Comparison of ENCODE assay signal across 10 cellular contexts in genomic region chrX:154333837-154334271, GRCh38. TPM values are rescaled to one million over a fixed set of nuclear protein-coding genes. Genes with fewer than 3 reads are reported as not detected.
DNase-seq lines count a peak whose midpoint lies in the region; ATAC-seq lines count a peak whose summit lies in the region.
"Had no signal": no experiment of that assay in that cellular context is flagged by ENCODE, and none has a peak within 500 bp of the region (broad histone marks: within the 10 kb centered on the region; RNA-seq: fewer than 3 reads in every experiment).

No MANE protein-coding gene starts in this region.

- H3K27ac Mint-ChIP-seq in activated T-cell treated with anti-CD3 and anti-CD28 coated beads, Interleukin-2, amount 50 U/mL, for 24 hours, result peak overlapping the region; percentile 10
- H3K27ac Mint-ChIP-seq in T-cell, result peak overlapping the region; percentile 63 to 70
- H3K27ac Mint-ChIP-seq in stimulated activated memory B cell treated with anti-CD40 and anti-IgM and Interleukin-4, amounts not matched to agents 10 μg/mL and 1 μg/mL and 100 μg/mL, for 72 hours, result peak overlapping the region; percentile 89

- peaks cover 12% of the 10 kb centered on the region for H3K27me3 Mint-ChIP-seq in activated T-cell treated with anti-CD3 and anti-CD28 coated beads, Interleukin-2, amount 50 U/mL, for 24 hours
- peaks cover 0 to 3% of the 10 kb centered on the region in 2 donors for H3K27me3 Mint-ChIP-seq in T-cell
- no peaks in the 10 kb centered on the region for H3K27me3 Mint-ChIP-seq in stimulated activated memory B cell treated with anti-CD40 and anti-IgM and Interleukin-4, amounts not matched to agents 10 μg/mL and 1 μg/mL and 100 μg/mL, for 72 hours

- no peak for DNase-seq in activated T-cell treated with anti-CD3 and anti-CD28 coated beads, Interleukin-2, amount 50 U/mL, for 24 hours
- DNase-seq in activated T-cell treated with anti-CD3 and anti-CD28 coated beads for 4 hours (no peak), T-cell (no peak), NCI-H187 treated with DMSO at 0.1 percent for 48 hours (lab: John Stamatoyannopoulos, UW) (no peak)
- DNase-seq in stimulated activated CD4-positive, alpha-beta T cell treated with anti-CD3 and anti-CD28 coated beads, Interleukin-2, amount 100 ng/mL, for 24 hours, result no peak
- DNase-seq in stimulated activated CD4-positive, alpha-beta T cell treated with anti-CD3 and anti-CD28 coated beads, Interleukin-4, amount 100 ng/mL, for 1 hour, result no peak

- no peak overlapping the region for H3K4me3 Mint-ChIP-seq in activated T-cell treated with anti-CD3 and anti-CD28 coated beads, Interleukin-2, amount 50 U/mL, for 24 hours
- H3K4me3 Mint-ChIP-seq in T-cell, result peak overlapping the region in 1 of 3 donors; percentile 33
- H3K4me3 Mint-ChIP-seq in stimulated activated memory B cell treated with anti-CD40 and anti-IgM and Interleukin-4, amounts not matched to agents 10 μg/mL and 1 μg/mL and 100 μg/mL, for 72 hours, result peak overlapping the region; percentile 51
- H3K4me3 Mint-ChIP-seq: neural crest cell had no signal

- CTCF ChIA-PET in T-cell (lab: Charles Lee), result no interaction called here

- H3K9me3 Mint-ChIP-seq in activated T-cell treated with anti-CD3 and anti-CD28 coated beads, Interleukin-2, amount 50 U/mL, for 24 hours, result no peaks in the 10 kb centered on the region
- H3K9me3 Mint-ChIP-seq in T-cell, result no peaks in the 10 kb centered on the region
- H3K9me3 Mint-ChIP-seq in stimulated activated memory B cell treated with anti-CD40 and anti-IgM and Interleukin-4, amounts not matched to agents 10 μg/mL and 1 μg/mL and 100 μg/mL, for 72 hours, result no peaks in the 10 kb centered on the region
- H3K9me3 Mint-ChIP-seq: neural crest cell had no signal

- H3K4me1 Mint-ChIP-seq in activated T-cell treated with anti-CD3 and anti-CD28 coated beads, Interleukin-2, amount 50 U/mL, for 24 hours (ENCODE audit: low read depth), result peaks cover 29% of the 10 kb centered on the region
- H3K4me1 Mint-ChIP-seq in T-cell, result peaks cover 12 to 34% (median 25%) of the 10 kb centered on the region in 3 donors
- H3K4me1 Mint-ChIP-seq in stimulated activated memory B cell treated with anti-CD40 and anti-IgM and Interleukin-4, amounts not matched to agents 10 μg/mL and 1 μg/mL and 100 μg/mL, for 72 hours, result peaks cover 25% of the 10 kb centered on the region

- ATAC-seq in HG02885 (IDR thresholded peaks at IDR 0.05; ENCODE audit: poor library complexity, unreplicated experiment), result peak; percentile 56
- ATAC-seq in T-cell (replicated peaks in 1 of 4), result peak in 1 of 4 experiments; percentile 23
- peak; percentile 87 for ATAC-seq in stimulated activated memory B cell treated with anti-CD40 and anti-IgM and Interleukin-4, amounts not matched to agents 10 μg/mL and 1 μg/mL and 100 μg/mL, for 72 hours

- POLR2A ChIA-PET in T-cell (lab: Charles Lee), result no interaction called here

- H3K36me3 Mint-ChIP-seq in activated T-cell treated with anti-CD3 and anti-CD28 coated beads, Interleukin-2, amount 50 U/mL, for 24 hours (ENCODE audit: low read depth), result no peaks in the 10 kb centered on the region
- H3K36me3 Mint-ChIP-seq in T-cell, result no peaks in the 10 kb centered on the region
- no peaks in the 10 kb centered on the region for H3K36me3 Mint-ChIP-seq in stimulated activated memory B cell treated with anti-CD40 and anti-IgM and Interleukin-4, amounts not matched to agents 10 μg/mL and 1 μg/mL and 100 μg/mL, for 72 hours

RNA-seq across cellular contexts. Expression of gene TKTL1, which starts 38.3 kb away (rescaled TPM):
- 1 to 10 TPM in 4 of 5 donors, under 1 TPM in 1; 0.60 to 5.5 (median 1.3) TPM for total RNA-seq in T-cell

RNA-seq across cellular contexts. Expression of gene TEX28, which starts 38.9 kb away (rescaled TPM):
- total RNA-seq in T-cell, result not detected
- total RNA-seq: M059J, neural crest cell had no signal

RNA-seq across cellular contexts. Expression of gene FLNA, which starts 40.6 kb away (rescaled TPM):
- 1,000 to 10,000 TPM in 4 of 5 donors, 100 to 1,000 TPM in 1; 893 to 1,483 (median 1,268) TPM for total RNA-seq in T-cell

RNA-seq across cellular contexts. Expression of gene EMD, which starts 45.2 kb away (rescaled TPM):
- 100 to 1,000 TPM in 2 of 5 donors, 10 to 100 TPM in 3; 73.4 to 136 (median 80.4) TPM for total RNA-seq in T-cell

Comparison
In these comparisons a context has a peak if more than half of its experiments do, and no peak if none do; other contexts are left out.
1. H3K27ac Mint-ChIP-seq: peak in every context shown above with its lines; median percentile 89 in stimulated activated memory B cell treated with anti-CD40 and anti-IgM and Interleukin-4, amounts not matched to agents 10 μg/mL and 1 μg/mL and 100 μg/mL, for 72 hours; 66 in T-cell; 10 in activated T-cell treated with anti-CD3 and anti-CD28 coated beads, Interleukin-2, amount 50 U/mL, for 24 hours.